Comparison of ENCODE assay signal across 1 cellular context in genomic region chr10:83539528-83540308, GRCh38.
TF ChIP-seq lines count a peak whose summit lies in the region.

No MANE protein-coding gene starts in this region.

TF ChIP-seq in GM12878, 131 proteins besides CTCF, POLR2A, EP300 and RAD21 (continued from another document):
- TF ChIP-seq, protein P1, sequence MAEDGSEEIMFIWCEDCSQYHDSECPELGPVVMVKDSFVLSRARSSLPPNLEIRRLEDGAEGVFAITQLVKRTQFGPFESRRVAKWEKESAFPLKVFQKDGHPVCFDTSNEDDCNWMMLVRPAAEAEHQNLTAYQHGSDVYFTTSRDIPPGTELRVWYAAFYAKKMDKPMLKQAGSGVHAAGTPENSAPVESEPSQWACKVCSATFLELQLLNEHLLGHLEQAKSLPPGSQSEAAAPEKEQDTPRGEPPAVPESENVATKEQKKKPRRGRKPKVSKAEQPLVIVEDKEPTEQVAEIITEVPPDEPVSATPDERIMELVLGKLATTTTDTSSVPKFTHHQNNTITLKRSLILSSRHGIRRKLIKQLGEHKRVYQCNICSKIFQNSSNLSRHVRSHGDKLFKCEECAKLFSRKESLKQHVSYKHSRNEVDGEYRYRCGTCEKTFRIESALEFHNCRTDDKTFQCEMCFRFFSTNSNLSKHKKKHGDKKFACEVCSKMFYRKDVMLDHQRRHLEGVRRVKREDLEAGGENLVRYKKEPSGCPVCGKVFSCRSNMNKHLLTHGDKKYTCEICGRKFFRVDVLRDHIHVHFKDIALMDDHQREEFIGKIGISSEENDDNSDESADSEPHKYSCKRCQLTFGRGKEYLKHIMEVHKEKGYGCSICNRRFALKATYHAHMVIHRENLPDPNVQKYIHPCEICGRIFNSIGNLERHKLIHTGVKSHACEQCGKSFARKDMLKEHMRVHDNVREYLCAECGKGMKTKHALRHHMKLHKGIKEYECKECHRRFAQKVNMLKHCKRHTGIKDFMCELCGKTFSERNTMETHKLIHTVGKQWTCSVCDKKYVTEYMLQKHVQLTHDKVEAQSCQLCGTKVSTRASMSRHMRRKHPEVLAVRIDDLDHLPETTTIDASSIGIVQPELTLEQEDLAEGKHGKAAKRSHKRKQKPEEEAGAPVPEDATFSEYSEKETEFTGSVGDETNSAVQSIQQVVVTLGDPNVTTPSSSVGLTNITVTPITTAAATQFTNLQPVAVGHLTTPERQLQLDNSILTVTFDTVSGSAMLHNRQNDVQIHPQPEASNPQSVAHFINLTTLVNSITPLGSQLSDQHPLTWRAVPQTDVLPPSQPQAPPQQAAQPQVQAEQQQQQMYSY (CRISPR knock-in tag; IDR thresholded peaks at IDR 0.05) = no peak
- TF ChIP-seq POLR2AphosphoS5 (IDR thresholded peaks at IDR 0.05; ENCODE audit: low read length) (no peak), WRNIP1 (IDR thresholded peaks at IDR 0.05; ENCODE audit: borderline replicate concordance, low read depth, low read length) (no peak), SP1 (IDR thresholded peaks at IDR 0.05; ENCODE audit: low read depth, low read length) (no peak), CHD2 (IDR thresholded peaks at IDR 0.05; ENCODE audit: borderline replicate concordance, low read depth, low read length) (no peak), NBN (IDR thresholded peaks at IDR 0.05) (no peak), SUPT20H (IDR thresholded peaks at IDR 0.05; ENCODE audit: borderline replicate concordance, control insufficient read depth, low read depth, low read length) (no peak), RUNX3 (IDR thresholded peaks at IDR 0.05; ENCODE audit: low read length) (peak; percentile 63; the same call in 1 of the 2 replicates), ZNF207 (IDR thresholded peaks at IDR 0.05; ENCODE audit: borderline replicate concordance) (no peak), IKZF1 (conservative IDR thresholded peaks at IDR 0.05) (no peak), SMAD5 (IDR thresholded peaks at IDR 0.05; ENCODE audit: low read depth) (no peak), YBX1 (IDR thresholded peaks at IDR 0.05) (no peak), POU2F2 (IDR thresholded peaks at IDR 0.05; ENCODE audit: borderline replicate concordance, low read depth, low read length) (no peak), FOS (IDR thresholded peaks at IDR 0.05; ENCODE audit: borderline replicate concordance, extremely low read depth, insufficient read length) (no peak), CEBPB (IDR thresholded peaks at IDR 0.05; ENCODE audit: borderline replicate concordance in 1 of 2, low read depth in 2 of 2, low read length in 2 of 2) (no peak), RBBP5 (conservative IDR thresholded peaks at IDR 0.05) (no peak), BCL11A (IDR thresholded peaks at IDR 0.05; ENCODE audit: low read depth, low read length) (peak; percentile 5; the same call in 1 of the 2 replicates), TCF12 (IDR thresholded peaks at IDR 0.05; ENCODE audit: low read depth, low read length) (peak; percentile 75), E2F8 (IDR thresholded peaks at IDR 0.05; ENCODE audit: low read depth, partially characterized antibody) (no peak), SREBF2 (IDR thresholded peaks at IDR 0.05; ENCODE audit: low read length) (no peak), HDGF (IDR thresholded peaks at IDR 0.05) (no peak), EZH2 (IDR thresholded peaks at IDR 0.05; ENCODE audit: borderline replicate concordance, control insufficient read depth, low read depth, low read length) (no peak), ATF3 (IDR thresholded peaks at IDR 0.05; ENCODE audit: borderline replicate concordance, extremely low read depth, low read depth, low read length) (no peak), PML (IDR thresholded peaks at IDR 0.05; ENCODE audit: low read length) (no peak), TARDBP (IDR thresholded peaks at IDR 0.05; ENCODE audit: borderline replicate concordance) (no peak), ETV6 (conservative IDR thresholded peaks at IDR 0.05 in 1 of 2, IDR thresholded peaks at IDR 0.05 in 1 of 2; ENCODE audit: borderline replicate concordance in 1 of 2, low read depth in 1 of 2) (peak in 1 of 2 experiments; percentile 68; a peak in 2 of 4 replicates), YY1 (IDR thresholded peaks at IDR 0.05; ENCODE audit: low read depth, low read length) (no peak), KLF5 (IDR thresholded peaks at IDR 0.05; ENCODE audit: partially characterized antibody) (no peak), CHD1 (IDR thresholded peaks at IDR 0.05; ENCODE audit: low read depth, low read length) (no peak), HDAC2 (IDR thresholded peaks at IDR 0.05) (no peak), CREB1 (IDR thresholded peaks at IDR 0.05; ENCODE audit: low read depth) (no peak), RCOR1 (conservative IDR thresholded peaks at IDR 0.05; ENCODE audit: low read depth, low read length) (no peak)
- TF ChIP-seq, protein P2, sequence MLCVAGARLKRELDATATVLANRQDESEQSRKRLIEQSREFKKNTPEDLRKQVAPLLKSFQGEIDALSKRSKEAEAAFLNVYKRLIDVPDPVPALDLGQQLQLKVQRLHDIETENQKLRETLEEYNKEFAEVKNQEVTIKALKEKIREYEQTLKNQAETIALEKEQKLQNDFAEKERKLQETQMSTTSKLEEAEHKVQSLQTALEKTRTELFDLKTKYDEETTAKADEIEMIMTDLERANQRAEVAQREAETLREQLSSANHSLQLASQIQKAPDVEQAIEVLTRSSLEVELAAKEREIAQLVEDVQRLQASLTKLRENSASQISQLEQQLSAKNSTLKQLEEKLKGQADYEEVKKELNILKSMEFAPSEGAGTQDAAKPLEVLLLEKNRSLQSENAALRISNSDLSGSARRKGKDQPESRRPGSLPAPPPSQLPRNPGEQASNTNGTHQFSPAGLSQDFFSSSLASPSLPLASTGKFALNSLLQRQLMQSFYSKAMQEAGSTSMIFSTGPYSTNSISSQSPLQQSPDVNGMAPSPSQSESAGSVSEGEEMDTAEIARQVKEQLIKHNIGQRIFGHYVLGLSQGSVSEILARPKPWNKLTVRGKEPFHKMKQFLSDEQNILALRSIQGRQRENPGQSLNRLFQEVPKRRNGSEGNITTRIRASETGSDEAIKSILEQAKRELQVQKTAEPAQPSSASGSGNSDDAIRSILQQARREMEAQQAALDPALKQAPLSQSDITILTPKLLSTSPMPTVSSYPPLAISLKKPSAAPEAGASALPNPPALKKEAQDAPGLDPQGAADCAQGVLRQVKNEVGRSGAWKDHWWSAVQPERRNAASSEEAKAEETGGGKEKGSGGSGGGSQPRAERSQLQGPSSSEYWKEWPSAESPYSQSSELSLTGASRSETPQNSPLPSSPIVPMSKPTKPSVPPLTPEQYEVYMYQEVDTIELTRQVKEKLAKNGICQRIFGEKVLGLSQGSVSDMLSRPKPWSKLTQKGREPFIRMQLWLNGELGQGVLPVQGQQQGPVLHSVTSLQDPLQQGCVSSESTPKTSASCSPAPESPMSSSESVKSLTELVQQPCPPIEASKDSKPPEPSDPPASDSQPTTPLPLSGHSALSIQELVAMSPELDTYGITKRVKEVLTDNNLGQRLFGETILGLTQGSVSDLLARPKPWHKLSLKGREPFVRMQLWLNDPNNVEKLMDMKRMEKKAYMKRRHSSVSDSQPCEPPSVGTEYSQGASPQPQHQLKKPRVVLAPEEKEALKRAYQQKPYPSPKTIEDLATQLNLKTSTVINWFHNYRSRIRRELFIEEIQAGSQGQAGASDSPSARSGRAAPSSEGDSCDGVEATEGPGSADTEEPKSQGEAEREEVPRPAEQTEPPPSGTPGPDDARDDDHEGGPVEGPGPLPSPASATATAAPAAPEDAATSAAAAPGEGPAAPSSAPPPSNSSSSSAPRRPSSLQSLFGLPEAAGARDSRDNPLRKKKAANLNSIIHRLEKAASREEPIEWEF (IDR thresholded peaks at IDR 0.05; ENCODE audit: insufficient replicate concordance, low read depth, low read length) = no peak
- TF ChIP-seq, protein P3, sequence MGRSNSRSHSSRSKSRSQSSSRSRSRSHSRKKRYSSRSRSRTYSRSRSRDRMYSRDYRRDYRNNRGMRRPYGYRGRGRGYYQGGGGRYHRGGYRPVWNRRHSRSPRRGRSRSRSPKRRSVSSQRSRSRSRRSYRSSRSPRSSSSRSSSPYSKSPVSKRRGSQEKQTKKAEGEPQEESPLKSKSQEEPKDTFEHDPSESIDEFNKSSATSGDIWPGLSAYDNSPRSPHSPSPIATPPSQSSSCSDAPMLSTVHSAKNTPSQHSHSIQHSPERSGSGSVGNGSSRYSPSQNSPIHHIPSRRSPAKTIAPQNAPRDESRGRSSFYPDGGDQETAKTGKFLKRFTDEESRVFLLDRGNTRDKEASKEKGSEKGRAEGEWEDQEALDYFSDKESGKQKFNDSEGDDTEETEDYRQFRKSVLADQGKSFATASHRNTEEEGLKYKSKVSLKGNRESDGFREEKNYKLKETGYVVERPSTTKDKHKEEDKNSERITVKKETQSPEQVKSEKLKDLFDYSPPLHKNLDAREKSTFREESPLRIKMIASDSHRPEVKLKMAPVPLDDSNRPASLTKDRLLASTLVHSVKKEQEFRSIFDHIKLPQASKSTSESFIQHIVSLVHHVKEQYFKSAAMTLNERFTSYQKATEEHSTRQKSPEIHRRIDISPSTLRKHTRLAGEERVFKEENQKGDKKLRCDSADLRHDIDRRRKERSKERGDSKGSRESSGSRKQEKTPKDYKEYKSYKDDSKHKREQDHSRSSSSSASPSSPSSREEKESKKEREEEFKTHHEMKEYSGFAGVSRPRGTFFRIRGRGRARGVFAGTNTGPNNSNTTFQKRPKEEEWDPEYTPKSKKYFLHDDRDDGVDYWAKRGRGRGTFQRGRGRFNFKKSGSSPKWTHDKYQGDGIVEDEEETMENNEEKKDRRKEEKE (IDR thresholded peaks at IDR 0.05) = no peak
- TF ChIP-seq, protein P4, sequence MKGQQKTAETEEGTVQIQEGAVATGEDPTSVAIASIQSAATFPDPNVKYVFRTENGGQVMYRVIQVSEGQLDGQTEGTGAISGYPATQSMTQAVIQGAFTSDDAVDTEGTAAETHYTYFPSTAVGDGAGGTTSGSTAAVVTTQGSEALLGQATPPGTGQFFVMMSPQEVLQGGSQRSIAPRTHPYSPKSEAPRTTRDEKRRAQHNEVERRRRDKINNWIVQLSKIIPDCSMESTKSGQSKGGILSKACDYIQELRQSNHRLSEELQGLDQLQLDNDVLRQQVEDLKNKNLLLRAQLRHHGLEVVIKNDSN (IDR thresholded peaks at IDR 0.05; ENCODE audit: borderline replicate concordance, extremely low read length, insufficient read depth, low read depth, low read length) = no peak
- TF ChIP-seq, protein P5, sequence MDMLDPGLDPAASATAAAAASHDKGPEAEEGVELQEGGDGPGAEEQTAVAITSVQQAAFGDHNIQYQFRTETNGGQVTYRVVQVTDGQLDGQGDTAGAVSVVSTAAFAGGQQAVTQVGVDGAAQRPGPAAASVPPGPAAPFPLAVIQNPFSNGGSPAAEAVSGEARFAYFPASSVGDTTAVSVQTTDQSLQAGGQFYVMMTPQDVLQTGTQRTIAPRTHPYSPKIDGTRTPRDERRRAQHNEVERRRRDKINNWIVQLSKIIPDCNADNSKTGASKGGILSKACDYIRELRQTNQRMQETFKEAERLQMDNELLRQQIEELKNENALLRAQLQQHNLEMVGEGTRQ (IDR thresholded peaks at IDR 0.05; ENCODE audit: borderline replicate concordance, low read depth, low read length) = no peak
- TF ChIP-seq, protein P6, sequence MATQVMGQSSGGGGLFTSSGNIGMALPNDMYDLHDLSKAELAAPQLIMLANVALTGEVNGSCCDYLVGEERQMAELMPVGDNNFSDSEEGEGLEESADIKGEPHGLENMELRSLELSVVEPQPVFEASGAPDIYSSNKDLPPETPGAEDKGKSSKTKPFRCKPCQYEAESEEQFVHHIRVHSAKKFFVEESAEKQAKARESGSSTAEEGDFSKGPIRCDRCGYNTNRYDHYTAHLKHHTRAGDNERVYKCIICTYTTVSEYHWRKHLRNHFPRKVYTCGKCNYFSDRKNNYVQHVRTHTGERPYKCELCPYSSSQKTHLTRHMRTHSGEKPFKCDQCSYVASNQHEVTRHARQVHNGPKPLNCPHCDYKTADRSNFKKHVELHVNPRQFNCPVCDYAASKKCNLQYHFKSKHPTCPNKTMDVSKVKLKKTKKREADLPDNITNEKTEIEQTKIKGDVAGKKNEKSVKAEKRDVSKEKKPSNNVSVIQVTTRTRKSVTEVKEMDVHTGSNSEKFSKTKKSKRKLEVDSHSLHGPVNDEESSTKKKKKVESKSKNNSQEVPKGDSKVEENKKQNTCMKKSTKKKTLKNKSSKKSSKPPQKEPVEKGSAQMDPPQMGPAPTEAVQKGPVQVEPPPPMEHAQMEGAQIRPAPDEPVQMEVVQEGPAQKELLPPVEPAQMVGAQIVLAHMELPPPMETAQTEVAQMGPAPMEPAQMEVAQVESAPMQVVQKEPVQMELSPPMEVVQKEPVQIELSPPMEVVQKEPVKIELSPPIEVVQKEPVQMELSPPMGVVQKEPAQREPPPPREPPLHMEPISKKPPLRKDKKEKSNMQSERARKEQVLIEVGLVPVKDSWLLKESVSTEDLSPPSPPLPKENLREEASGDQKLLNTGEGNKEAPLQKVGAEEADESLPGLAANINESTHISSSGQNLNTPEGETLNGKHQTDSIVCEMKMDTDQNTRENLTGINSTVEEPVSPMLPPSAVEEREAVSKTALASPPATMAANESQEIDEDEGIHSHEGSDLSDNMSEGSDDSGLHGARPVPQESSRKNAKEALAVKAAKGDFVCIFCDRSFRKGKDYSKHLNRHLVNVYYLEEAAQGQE (IDR thresholded peaks at IDR 0.05; ENCODE audit: low read depth, low read length) = no peak
